8 cellular contexts compared by ENCODE assay signal in genomic region chr2:26346454-26347053, GRCh38. TPM values are rescaled to one million over a fixed set of nuclear protein-coding genes. Genes with fewer than 3 reads are reported as not detected.
DNase-seq lines count a peak whose midpoint lies in the region; ATAC-seq, FAIRE-seq and TF ChIP-seq lines count a peak whose summit lies in the region.

Gene ADGRF3 (minus strand): TSS chr2:26346789. CDS start chr2:26346234, 555 bp downstream.

- H3K4me3 ChIP-seq in endothelial cell of umbilical vein (replicated peaks in 1 of 3; ENCODE audit: insufficient read depth in 1 of 3, low read depth in 1 of 3, low read length in 3 of 3) (peak within 1 kb of the TSS; percentile 83 to 93 (median 90)), mucosa of descending colon (peak within 1 kb of the TSS; percentile 71)

- peak; percentile 83 for FAIRE-seq in endothelial cell of umbilical vein (lab: Jason Lieb, UNC)

- intact Hi-C loops in endothelial cell of umbilical vein (cut with micrococcal nuclease), result no loop called here
- intact Hi-C loops in mucosa of descending colon (cut with DNase I, micrococcal nuclease), result no loop called here

- H3K9me3 ChIP-seq in endothelial cell of umbilical vein (replicated peaks; ENCODE audit: control insufficient read depth, insufficient read depth, low read length) (no peaks in the 10 kb centered on the region), mucosa of descending colon (no peaks in the 10 kb centered on the region)

- peaks cover 31% of the 10 kb centered on the region for H3K4me1 Mint-ChIP-seq in HFFc6 (ENCODE audit: low read depth)

- H3K4me3 Mint-ChIP-seq in HFFc6, result peak within 1 kb of the TSS; percentile 97

- H3K9me3 Mint-ChIP-seq in HFFc6, result no peaks in the 10 kb centered on the region

- H3K36me3 ChIP-seq in endothelial cell of umbilical vein (ENCODE audit: control insufficient read depth in 2 of 2, extremely low read depth in 1 of 2, insufficient read depth in 2 of 2, low read length in 2 of 2), result no peaks in the 10 kb centered on the region
- no peaks in the 10 kb centered on the region for H3K36me3 ChIP-seq in mucosa of descending colon (ENCODE audit: low read depth)

- H3K36me3 Mint-ChIP-seq in HFFc6 (ENCODE audit: low read depth), result peaks cover 12% of the 10 kb centered on the region; the same call in 1 of the 2 replicates

- H3K27ac Mint-ChIP-seq in HFFc6, result peak within 1 kb of the TSS; percentile 98

- ATAC-seq in mucosa of descending colon, result peak; percentile 57
- no peak for ATAC-seq in GM18517 (IDR thresholded peaks at IDR 0.05; ENCODE audit: unreplicated experiment)

- DNase-seq in C1 segment of cervical spinal cord (lab: John Stamatoyannopoulos, UW) (peak in 12 of 14 donors; percentile 6 to 74 (median 52)), HFFc6 (peak; percentile 19), NOMO-1 treated with DMSO at 0.1 percent for 48 hours (lab: John Stamatoyannopoulos, UW; ENCODE audit: unreplicated experiment) (peak; percentile 64), endothelial cell of umbilical vein (ENCODE audit: low read depth, low spot score) (peak; percentile 67), mucosa of descending colon (peak; percentile 74 to 81 (median 75))
- peak; percentile 52 for DNase-seq in activated CD8-positive, alpha-beta memory T cell treated with anti-CD3 and anti-CD28 coated beads, Interleukin-2, amount 50 U/mL, for 4 hours
- DNase-seq in stimulated activated CD8-positive, alpha-beta memory T cell treated with anti-CD3 and anti-CD28 coated beads, Interleukin-4, amount 100 ng/mL, for 24 hours (ENCODE audit: low read depth), result peak; percentile 27

- TF ChIP-seq CTCF in HFFc6 (IDR thresholded peaks at IDR 0.05) (no peak), endothelial cell of umbilical vein (IDR thresholded peaks at IDR 0.05; ENCODE audit: extremely low read depth in 1 of 2, insufficient read depth in 1 of 2, low read depth in 1 of 2, low read length in 2 of 2) (no peak), mucosa of descending colon (IDR thresholded peaks at IDR 0.05) (no peak)

- dilution Hi-C loops in endothelial cell of umbilical vein (cut with MboI; ENCODE audit: extremely low pct_ligation_motif_present, low sequenced_read_pairs), result no loop called here

- CTCF ChIA-PET in endothelial cell of umbilical vein (lab: Charles Lee), result interaction anchor here (0.6 to 0.8 kb wide), 2 partner anchors 20 to 156 kb away, joined by 3 to 4 read pairs; no protein-coding TSS in a partner anchor

- BruUV-seq in endothelial cell of umbilical vein (replicated peaks; lab: Mats Ljungman, UMichigan), result TSS peak; percentile 48

- H3K79me2 ChIP-seq in endothelial cell of umbilical vein (ENCODE audit: control insufficient read depth, insufficient read depth, low read length), result peaks cover 46% of the 10 kb centered on the region

- peaks cover 2% of the 10 kb centered on the region; the same call in 1 of the 2 replicates for H3K27me3 Mint-ChIP-seq in HFFc6 (ENCODE audit: insufficient read depth)

- H3K9ac ChIP-seq in endothelial cell of umbilical vein (replicated peaks; ENCODE audit: extremely low read depth, insufficient read depth, low read length), result peak within 1 kb of the TSS; percentile 96

- no peaks in the 10 kb centered on the region for H3K9me1 ChIP-seq in endothelial cell of umbilical vein (replicated peaks; ENCODE audit: control insufficient read depth, extremely low read depth, insufficient read depth, low read length)

- POLR2A ChIA-PET in endothelial cell of umbilical vein (lab: Charles Lee), result no interaction called here

- H3K27ac ChIP-seq in endothelial cell of umbilical vein (ENCODE audit: insufficient read depth, low read depth, low read length), result peak within 1 kb of the TSS; percentile 93

- H4K20me1 ChIP-seq in endothelial cell of umbilical vein (replicated peaks; ENCODE audit: control insufficient read depth, extremely low read depth, insufficient read depth, low read length), result no peaks in the 10 kb centered on the region

- peak within 1 kb of the TSS; percentile 95 for H3K4me2 ChIP-seq in endothelial cell of umbilical vein (ENCODE audit: insufficient read depth, low read length)

- no peak for TF ChIP-seq POLR2A in endothelial cell of umbilical vein (IDR thresholded peaks at IDR 0.05; ENCODE audit: low read depth, low read length)

- peak within 1 kb of the TSS; percentile 94 for H2AFZ ChIP-seq in endothelial cell of umbilical vein (ENCODE audit: low read depth, low read length)

- H3K4me1 ChIP-seq in endothelial cell of umbilical vein (ENCODE audit: control insufficient read depth, extremely low read depth, insufficient read depth, low read length), result peaks cover 20% of the 10 kb centered on the region
- peaks cover 28% of the 10 kb centered on the region for H3K4me1 ChIP-seq in mucosa of descending colon (ENCODE audit: low read depth)

- H3K27me3 ChIP-seq in endothelial cell of umbilical vein (ENCODE audit: control insufficient read depth in 2 of 2, insufficient read depth in 2 of 2, low read length in 2 of 2), result no peaks in the 10 kb centered on the region

TF ChIP-seq in endothelial cell of umbilical vein, 7 proteins besides CTCF, POLR2A, EP300 and RAD21:
- TF ChIP-seq, protein P1, sequence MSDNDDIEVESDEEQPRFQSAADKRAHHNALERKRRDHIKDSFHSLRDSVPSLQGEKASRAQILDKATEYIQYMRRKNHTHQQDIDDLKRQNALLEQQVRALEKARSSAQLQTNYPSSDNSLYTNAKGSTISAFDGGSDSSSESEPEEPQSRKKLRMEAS (IDR thresholded peaks at IDR 0.05; ENCODE audit: insufficient read depth, insufficient read length), result no peak
- TF ChIP-seq EZH2 (IDR thresholded peaks at IDR 0.05; ENCODE audit: borderline replicate concordance, low read depth, low read length, severe bottlenecking), result no peak
- no peak for TF ChIP-seq JUN (IDR thresholded peaks at IDR 0.05; ENCODE audit: borderline replicate concordance, insufficient read depth, insufficient read length, low read depth)
- no peak for TF ChIP-seq POLR2AphosphoS5 (IDR thresholded peaks at IDR 0.05; ENCODE audit: insufficient read depth, low read depth, low read length)
- TF ChIP-seq MYC (IDR thresholded peaks at IDR 0.05; ENCODE audit: low read depth, low read length), result no peak
- no peak for TF ChIP-seq GATA2 (IDR thresholded peaks at IDR 0.05; ENCODE audit: insufficient read depth, insufficient read length, low read depth, low read length)
- TF ChIP-seq FOS (IDR thresholded peaks at IDR 0.05; ENCODE audit: borderline replicate concordance, insufficient read depth, low read length), result no peak

RNA-seq across cellular contexts. Expression of gene ADGRF3, which starts in this region (rescaled TPM):
- under 1 TPM; 0.07 to 0.56 (median 0.19) TPM for total RNA-seq in HFFc6 (2021; fragmentation: NEBNext Ultra II Directional; extraction: Animal tissue kit (Norgen Biotek cat#: 25700))
- 0.18 and 0.73 TPM in 2 replicates for total RNA-seq in endothelial cell of umbilical vein
- 0.21 and 0.30 TPM in 2 replicates for polyA plus RNA-seq in endothelial cell of umbilical vein
- 0.18 and 0.54 TPM in 2 replicates for polyA plus RNA-seq in endothelial cell of umbilical vein (2011; cell fraction: cytosol; rRNA removed)
- polyA plus RNA-seq in endothelial cell of umbilical vein (2011; cell fraction: nucleus; rRNA removed), result 1.6 and 2.8 TPM in 2 replicates
- 0.04 and 0.19 TPM in 2 replicates for polyA plus RNA-seq in endothelial cell of umbilical vein (2012)
- 0.28 TPM in 1 of 2 replicates, not detected in the other for polyA minus RNA-seq in endothelial cell of umbilical vein
- polyA minus RNA-seq in endothelial cell of umbilical vein (2011; cell fraction: cytosol; rRNA and poly(A)+ RNA removed), result 0.31 TPM
- 0.29 and 0.72 TPM in 2 replicates for polyA minus RNA-seq in endothelial cell of umbilical vein (2011; cell fraction: nucleus; rRNA and poly(A)+ RNA removed)
- under 1 TPM; 0.13 to 0.77 (median 0.32) TPM for total RNA-seq in mucosa of descending colon

Comparison
In these comparisons a context has a peak if more than half of its experiments do, and no peak if none do; other contexts are left out.
1. Peak in DNase-seq in HFFc6; RNA of the gene not detected or under 1 TPM.
2. Peak in DNase-seq, ATAC-seq and H3K4me3 ChIP-seq in mucosa of descending colon; RNA of the gene not detected or under 1 TPM.
3. DNase-seq: peak in every context shown above with its lines; median percentile 75 in mucosa of descending colon; 67 in endothelial cell of umbilical vein; 64 in NOMO-1 treated with DMSO at 0.1 percent for 48 hours; 52 in C1 segment of cervical spinal cord; 52 in activated CD8-positive, alpha-beta memory T cell treated with anti-CD3 and anti-CD28 coated beads, Interleukin-2, amount 50 U/mL, for 4 hours; 27 in stimulated activated CD8-positive, alpha-beta memory T cell treated with anti-CD3 and anti-CD28 coated beads, Interleukin-4, amount 100 ng/mL, for 24 hours; 19 in HFFc6.